Comparison of ENCODE assay signal across 9 cellular contexts in genomic region chr6:134436281-134436815, GRCh38.
DNase-seq lines count a peak whose midpoint lies in the region; ATAC-seq and TF ChIP-seq lines count a peak whose summit lies in the region.
"Had no signal": no experiment of that assay in that cellular context is flagged by ENCODE, and none has a peak within 500 bp of the region (broad histone marks: within the 10 kb centered on the region; RNA-seq: fewer than 3 reads in every experiment).

No MANE protein-coding gene starts in this region.

- peaks cover 4% of the 10 kb centered on the region for H3K36me3 Mint-ChIP-seq in activated naive CD8-positive, alpha-beta T cell

- POLR2A ChIA-PET in RWPE1 (lab: Yijun Ruan, JAX; ENCODE audit: low non-redundant PET): no interaction called here

- peak; percentile 47 for DNase-seq in activated gamma-delta T cell treated with Interleukin-2 at 50 U/mL for 16 hours
- DNase-seq in activated gamma-delta T cell (lab: John Stamatoyannopoulos, UW): no peak
- DNase-seq in RWPE1 (ENCODE audit: low spot score): peak; percentile 92
- DNase-seq in hepatic stellate cell (ENCODE audit: low spot score): peak; percentile 73
- peak; percentile 67 to 76 for DNase-seq in stimulated activated CD4-positive, alpha-beta T cell treated with anti-CD3 and anti-CD28 coated beads, Interleukin-2, amount 100 ng/mL, for 24 hours
- DNase-seq in NCI-H1694 treated with DMSO at 0.1 percent for 48 hours (lab: John Stamatoyannopoulos, UW): no peak

- peak; percentile 90 for ATAC-seq in HG03045 (IDR thresholded peaks at IDR 0.05; ENCODE audit: unreplicated experiment)

- H3K9me3 Mint-ChIP-seq in activated naive CD8-positive, alpha-beta T cell (ENCODE audit: low read depth): no peaks in the 10 kb centered on the region

- H3K4me1 Mint-ChIP-seq in activated naive CD8-positive, alpha-beta T cell (ENCODE audit: low read depth): peaks cover 30% of the 10 kb centered on the region

- H3K27me3 Mint-ChIP-seq in activated naive CD8-positive, alpha-beta T cell: no peaks in the 10 kb centered on the region

- CTCF ChIA-PET in RWPE1 (lab: Yijun Ruan, JAX): interaction anchor here (0.6 to 0.7 kb wide), 2 partner anchors 147 to 241 kb away, joined by 3 read pairs; no protein-coding TSS in a partner anchor

- H3K27ac Mint-ChIP-seq in activated naive CD8-positive, alpha-beta T cell: peak overlapping the region; percentile 93

- peak overlapping the region; percentile 75 for H3K27ac ChIP-seq in RWPE1
- H3K27ac ChIP-seq: tibial artery had no signal

- H3K4me3 Mint-ChIP-seq in activated naive CD8-positive, alpha-beta T cell: peak overlapping the region; percentile 64

- no peak for TF ChIP-seq CTCF in RWPE1 (conservative IDR thresholded peaks at IDR 0.05; ENCODE audit: low read depth)

Comparison
In these comparisons a context has a peak if more than half of its experiments do, and no peak if none do; other contexts are left out.
1. DNase-seq: peak in activated gamma-delta T cell treated with Interleukin-2 at 50 U/mL for 16 hours (single experiment), RWPE1 (single experiment), hepatic stellate cell (single experiment) and stimulated activated CD4-positive, alpha-beta T cell treated with anti-CD3 and anti-CD28 coated beads, Interleukin-2, amount 100 ng/mL, for 24 hours (2 of 2); none in activated gamma-delta T cell (single experiment) and NCI-H1694 treated with DMSO at 0.1 percent for 48 hours (single experiment).